In the genomic region with DNA sequence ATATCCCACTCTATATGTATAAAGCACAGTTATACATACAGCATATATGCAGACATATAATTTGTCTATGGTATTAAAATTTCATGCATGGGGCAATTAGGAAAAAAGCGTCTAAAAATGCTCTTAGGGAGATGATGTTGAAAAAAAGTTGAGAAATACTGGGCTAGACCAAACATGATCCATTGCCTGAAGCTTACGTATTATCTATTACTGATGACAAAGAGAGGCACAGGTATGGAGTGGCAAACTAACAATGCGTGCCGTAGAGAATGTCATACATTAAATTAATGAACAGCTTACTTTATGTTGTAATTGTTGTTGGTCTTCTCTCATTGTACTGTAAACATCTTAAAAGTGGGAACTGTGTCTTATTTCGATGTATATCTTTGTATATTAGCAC, we compare ENCODE assay signal across 18 cellular contexts. TPM values are rescaled to one million over a fixed set of nuclear protein-coding genes. Genes with fewer than 3 reads are reported as not detected.
DNase-seq lines count a peak whose midpoint lies in the region; ATAC-seq, FAIRE-seq and TF ChIP-seq lines count a peak whose summit lies in the region.
"Had no signal": no experiment of that assay in that cellular context is flagged by ENCODE, and none has a peak within 500 bp of the region (broad histone marks: within the 10 kb centered on the region; RNA-seq: fewer than 3 reads in every experiment).

No MANE protein-coding gene starts in this region.

- CTCF ChIA-PET in OCI-LY7 (lab: Charles Lee; ENCODE audit: unreplicated experiment) (no interaction called here), K562 (lab: Yijun Ruan, JAX; ENCODE audit: low intra/inter-chr PET ratio) (no interaction called here)

- TF ChIP-seq CTCF in OCI-LY7 (conservative IDR thresholded peaks at IDR 0.05; ENCODE audit: low read length) (no peak), K562 (IDR thresholded peaks at IDR 0.05 in 2 of 3, conservative IDR thresholded peaks at IDR 0.05 in 1 of 3; ENCODE audit: insufficient read depth in 2 of 3, low read depth in 1 of 3, low read length in 3 of 3) (no peak)

- no peak for TF ChIP-seq EP300 in K562 (IDR thresholded peaks at IDR 0.05; ENCODE audit: low read length)

- intact Hi-C loops in OCI-LY7 (cut with micrococcal nuclease; ENCODE audit: unreplicated experiment): no loop called here
- intact Hi-C loops in K562 (cut with micrococcal nuclease): no loop called here

- H3K9me1 ChIP-seq in K562 (ENCODE audit: control insufficient read depth, insufficient read depth, low read length): no peaks in the 10 kb centered on the region

- H3K79me2 ChIP-seq in OCI-LY7 (ENCODE audit: insufficient read depth, low read depth, low read length) (peaks cover 100% of the 10 kb centered on the region), K562 (ENCODE audit: control insufficient read depth, insufficient read depth, low read length) (peaks cover 99% of the 10 kb centered on the region)

- peak overlapping the region; percentile 76 to 81 for H3K4me3 Mint-ChIP-seq in activated T-cell treated with anti-CD3 and anti-CD28 coated beads, Interleukin-2, amount 50 U/mL, for 72 hours
- H3K4me3 Mint-ChIP-seq in stimulated activated memory B cell treated with anti-CD40 and anti-IgM and Interleukin-4, amounts not matched to agents 10 μg/mL and 1 μg/mL and 100 μg/mL, for 72 hours: peak overlapping the region; percentile 4
- H3K4me3 Mint-ChIP-seq: neural crest cell had no signal

- H3K4me3 ChIP-seq in OCI-LY7 (ENCODE audit: low read depth, low read length, poor library complexity, severe bottlenecking) (peak overlapping the region; percentile 31), K562 (peak overlapping the region; percentile 29; the same call in 1 of the 2 replicates)
- H3K4me3 ChIP-seq: lung, right atrium auricular region, tibial artery had no signal

- peak overlapping the region in 1 of 2 experiments; percentile 91; a peak in 2 of 4 replicates for H3K9ac ChIP-seq in K562 (ENCODE audit: insufficient read depth in 1 of 2, low read depth in 2 of 2, low read length in 2 of 2)

- no peak overlapping the region for H3K27ac ChIP-seq in OCI-LY7 (ENCODE audit: low read depth, low read length, poor library complexity, severe bottlenecking)
- peak overlapping the region; percentile 97 for H3K27ac ChIP-seq in K562 (ENCODE audit: extremely low read depth, low read depth, low read length)
- H3K27ac ChIP-seq: right atrium auricular region, tibial artery had no signal

- peaks cover 77% of the 10 kb centered on the region for H3K36me3 ChIP-seq in OCI-LY7 (ENCODE audit: insufficient read depth, low read length)
- H3K36me3 ChIP-seq in K562 (ENCODE audit: control insufficient read depth, insufficient read depth, low read length): peaks cover 51% of the 10 kb centered on the region
- H3K36me3 ChIP-seq: right atrium auricular region, tibial artery had no signal

- TF ChIP-seq RAD21 in K562 (CRISPR knock-in tag; conservative IDR thresholded peaks at IDR 0.05 in 1 of 2, IDR thresholded peaks at IDR 0.05 in 1 of 2): no peak

- H3K9me3 Mint-ChIP-seq in activated T-cell treated with anti-CD3 and anti-CD28 coated beads, Interleukin-2, amount 50 U/mL, for 72 hours: no peaks in the 10 kb centered on the region
- H3K9me3 Mint-ChIP-seq in stimulated activated memory B cell treated with anti-CD40 and anti-IgM and Interleukin-4, amounts not matched to agents 10 μg/mL and 1 μg/mL and 100 μg/mL, for 72 hours: no peaks in the 10 kb centered on the region
- H3K9me3 Mint-ChIP-seq: neural crest cell had no signal

- POLR2A ChIA-PET in OCI-LY7 (lab: Charles Lee): interaction anchor here (0.5 to 12.1 kb wide), 3 partner anchors 18 to 447 kb away, joined by 3 to 212 read pairs (median 3); a partner anchor contains a TSS
- POLR2A ChIA-PET in K562 (lab: Yijun Ruan, JAX): interaction anchor here (0.8 to 2.5 kb wide), 8 partner anchors 10 to 39 kb away, joined by 3 to 13 read pairs (median 4); no protein-coding TSS in a partner anchor

- H3K36me3 Mint-ChIP-seq in activated T-cell treated with anti-CD3 and anti-CD28 coated beads, Interleukin-2, amount 50 U/mL, for 72 hours (ENCODE audit: insufficient read depth in 2 of 2): peaks cover 30 to 42% of the 10 kb centered on the region in 2 donors
- H3K36me3 Mint-ChIP-seq in stimulated activated memory B cell treated with anti-CD40 and anti-IgM and Interleukin-4, amounts not matched to agents 10 μg/mL and 1 μg/mL and 100 μg/mL, for 72 hours: peaks cover 70% of the 10 kb centered on the region

- H3K4me2 ChIP-seq in OCI-LY7 (ENCODE audit: low read length): peak overlapping the region; percentile 84
- H3K4me2 ChIP-seq in K562 (ENCODE audit: insufficient read depth, low read length): peak overlapping the region; percentile 91

- TF ChIP-seq POLR2A in K562 (conservative IDR thresholded peaks at IDR 0.05): no peak; the same call in 1 of the 2 replicates

- H3K9me3 ChIP-seq in OCI-LY7 (ENCODE audit: low read length) (no peaks in the 10 kb centered on the region), K562 (replicated peaks; ENCODE audit: control insufficient read depth, insufficient read depth, low read depth, low read length) (no peaks in the 10 kb centered on the region)
- H3K9me3 ChIP-seq: right atrium auricular region, tibial artery had no signal

- DNase-seq in activated T-cell treated with anti-CD3 and anti-CD28 coated beads, Interleukin-2, amount 50 U/mL, for 72 hours: no peak
- no peak for DNase-seq in activated T-cell treated with anti-CD3 and anti-CD28 coated beads, Interleukin-2, amount 50 U/mL, for 48 hours
- no peak for DNase-seq in OCI-LY7 (ENCODE audit: low spot score)
- no peak for DNase-seq in K562 (ENCODE audit: extremely low read depth in 1 of 4, low spot score in 3 of 4)
- DNase-seq in RPMI8226: no peak
- DNase-seq in activated effector memory CD4-positive, alpha-beta T cell treated with Interleukin-2 at 50 U/mL for 16 hours: no peak
- DNase-seq: activated CD8-positive, alpha-beta memory T cell treated with anti-CD3 and anti-CD28 coated beads for 24 hours; NCI-H1930; NCI-H774; tibial artery had no signal

- H3K27me3 ChIP-seq in K562 (ENCODE audit: control insufficient read depth in 2 of 2, insufficient read depth in 2 of 2, low read length in 2 of 2): no peaks in the 10 kb centered on the region
- H3K27me3 ChIP-seq: right atrium auricular region, tibial artery had no signal

- no peak for ATAC-seq in activated T-cell treated with anti-CD3 and anti-CD28 coated beads, Interleukin-2, amount 50 U/mL, for 72 hours (replicated peaks in 1 of 2)
- ATAC-seq in K562 (no peak), HG02610 (IDR thresholded peaks at IDR 0.05; ENCODE audit: unreplicated experiment) (no peak)
- no peak for ATAC-seq in stimulated activated memory B cell treated with anti-CD40 and anti-IgM and Interleukin-4, amounts not matched to agents 10 μg/mL and 1 μg/mL and 100 μg/mL, for 72 hours

- no peaks in the 10 kb centered on the region for H3K9me2 ChIP-seq in OCI-LY7 (ENCODE audit: insufficient read depth, low read length)

- H4K20me1 ChIP-seq in OCI-LY7 (ENCODE audit: insufficient read depth, low read length): peaks cover 4% of the 10 kb centered on the region; the same call in 1 of the 2 replicates
- H4K20me1 ChIP-seq in K562 (replicated peaks; ENCODE audit: control insufficient read depth, insufficient read depth, low read length): no peaks in the 10 kb centered on the region

- in situ Hi-C loops in K562 (cut with MboI): no loop called here

- peak overlapping the region; percentile 95 for H3K27ac Mint-ChIP-seq in activated T-cell treated with anti-CD3 and anti-CD28 coated beads, Interleukin-2, amount 50 U/mL, for 72 hours
- H3K27ac Mint-ChIP-seq in stimulated activated memory B cell treated with anti-CD40 and anti-IgM and Interleukin-4, amounts not matched to agents 10 μg/mL and 1 μg/mL and 100 μg/mL, for 72 hours: peak overlapping the region; percentile 76

- BruUV-seq in OCI-LY7 (replicated peaks; lab: Mats Ljungman, UMichigan): no TSS peak
- BruUV-seq in K562 (replicated peaks; lab: Mats Ljungman, UMichigan): no TSS peak

- peaks cover 92% of the 10 kb centered on the region for H3K4me1 ChIP-seq in OCI-LY7 (ENCODE audit: insufficient read depth, low read length, poor library complexity, severe bottlenecking)
- peaks cover 15 to 28% of the 10 kb centered on the region in 2 experiments; a peak in 4 of 5 replicates for H3K4me1 ChIP-seq in K562 (replicated peaks in 1 of 2; ENCODE audit: control insufficient read depth in 2 of 2, insufficient read depth in 2 of 2, low read length in 2 of 2)
- H3K4me1 ChIP-seq: right atrium auricular region, tibial artery had no signal

- WGBS in K562 (ENCODE audit: insufficient coverage, low coverage, missing lambda C conversion rate): 46% methylated on average over 5 of the region's 5 CpGs

- FAIRE-seq in K562 (lab: Jason Lieb, UNC): peak; percentile 42
- FAIRE-seq: D721Med, frontal cortex had no signal

- H3K4me1 Mint-ChIP-seq in activated T-cell treated with anti-CD3 and anti-CD28 coated beads, Interleukin-2, amount 50 U/mL, for 72 hours (ENCODE audit: low read depth): peaks cover 95% of the 10 kb centered on the region
- H3K4me1 Mint-ChIP-seq in stimulated activated memory B cell treated with anti-CD40 and anti-IgM and Interleukin-4, amounts not matched to agents 10 μg/mL and 1 μg/mL and 100 μg/mL, for 72 hours: peaks cover 96% of the 10 kb centered on the region
- H3K4me1 Mint-ChIP-seq: neural crest cell had no signal

- H3K27me3 Mint-ChIP-seq in activated T-cell treated with anti-CD3 and anti-CD28 coated beads, Interleukin-2, amount 50 U/mL, for 72 hours (ENCODE audit: low read depth): no peaks in the 10 kb centered on the region
- no peaks in the 10 kb centered on the region for H3K27me3 Mint-ChIP-seq in stimulated activated memory B cell treated with anti-CD40 and anti-IgM and Interleukin-4, amounts not matched to agents 10 μg/mL and 1 μg/mL and 100 μg/mL, for 72 hours

- H2AFZ ChIP-seq in OCI-LY7 (ENCODE audit: low read length) (no peak overlapping the region), K562 (ENCODE audit: low read depth, low read length) (peak overlapping the region; percentile 91)

RNA-seq across cellular contexts. Expression of a gene that starts 13.9 kb away (rescaled TPM):
- 100 to 1,000 TPM; 150 to 182 TPM for total RNA-seq in activated T-cell treated with anti-CD3 and anti-CD28 coated beads, Interleukin-2, amount 50 U/mL, for 72 hours
- 35.5 and 38.2 TPM in 2 replicates for total RNA-seq in OCI-LY7 (2014; rRNA removed; shearing (Covaris generic))
- total RNA-seq in OCI-LY7 (2022) (83.2 and 87.4 TPM in 2 replicates), K562 (2014; rRNA removed) (15.8 and 20.3 TPM in 2 replicates), K562 (2014; rRNA removed; fragmentation: Illumina TruSeq; extraction: Trizol) (18.1 and 19.0 TPM in 2 replicates), K562 (2015; rRNA removed; fragmentation: Illumina TruSeq; extraction: Trizol) (17.3 and 17.4 TPM in 2 replicates), K562 (2021) (24.0 and 26.3 TPM in 2 replicates)
- total RNA-seq in K562 (2011; cell fraction: chromatin; rRNA removed; ENCODE audit: low replicate concordance): 11.2 and 13.2 TPM in 2 replicates
- total RNA-seq in K562 (2011; cell fraction: nucleolus; rRNA removed): 5.3 and 7.5 TPM in 2 replicates
- total RNA-seq in K562 (2011; cell fraction: nucleoplasm; rRNA removed): 13.0 and 13.2 TPM in 2 replicates
- polyA plus RNA-seq in K562 (2011; rRNA removed) (1.4 and 14.3 TPM in 2 replicates), K562 (2014; fragmentation: Illumina TruSeq; extraction: Trizol) (25.5 and 26.7 TPM in 2 replicates), K562 (2014; fragmentation: Nextera tagmentation; extraction: Ambion mirVana) (10 to 100 TPM; 27.2 to 37.7 TPM), K562 (2014; rRNA removed) (23.2 and 32.5 TPM in 2 replicates)
- 1.2 and 10.9 TPM in 2 replicates for polyA plus RNA-seq in K562 (2011; cell fraction: cytosol; rRNA removed)
- polyA plus RNA-seq in K562 (2011; cell fraction: nucleus; rRNA removed): 1.3 and 6.8 TPM in 2 replicates
- 25.9 and 68.3 TPM in 2 replicates for polyA plus RNA-seq in K562 (2012)
- polyA minus RNA-seq in K562 (2011; rRNA and poly(A)+ RNA removed): 1.8 and 13.2 TPM in 2 replicates
- 0.91 and 4.9 TPM in 2 replicates for polyA minus RNA-seq in K562 (2011; cell fraction: cytosol; rRNA and poly(A)+ RNA removed)
- polyA minus RNA-seq in K562 (2011; cell fraction: nucleus; rRNA and poly(A)+ RNA removed): 0.89 and 6.3 TPM in 2 replicates
- total RNA-seq: chondrocyte had no signal
